10 cellular contexts compared by ENCODE assay signal in genomic region chr2:96146151-96146880, GRCh38. TPM values are rescaled to one million over a fixed set of nuclear protein-coding genes. Genes with fewer than 3 reads are reported as not detected.
A peak's percentile ranks its signal among the peaks of the same experiment; 100 is the strongest.
DNase-seq lines count a peak whose midpoint lies in the region; ATAC-seq and TF ChIP-seq lines count a peak whose summit lies in the region.
"Had no signal": no experiment of that assay in that cellular context is flagged by ENCODE, and none has a peak within 500 bp of the region (broad histone marks: within the 10 kb centered on the region; RNA-seq: fewer than 3 reads in every experiment).

No MANE protein-coding gene starts in this region.

- H3K27ac ChIP-seq in liver (ENCODE audit: low read depth in 1 of 2, low read length in 2 of 2) = peak overlapping the region; percentile 69 to 71
- H3K27ac ChIP-seq in mesenchymal stem cell (ENCODE audit: low read length, poor library complexity, severe bottlenecking) = no peak overlapping the region

- no peak for TF ChIP-seq RAD21 in liver (IDR thresholded peaks at IDR 0.05)

- H4K8ac ChIP-seq in mesenchymal stem cell (ENCODE audit: low read length) = no peak overlapping the region

- no peak overlapping the region for H2BK15ac ChIP-seq in mesenchymal stem cell (ENCODE audit: low read depth, poor library complexity, severe bottlenecking)

- H2AFZ ChIP-seq in mesenchymal stem cell (ENCODE audit: low read depth, low read length) = no peak overlapping the region

- DNase-seq in activated naive CD4-positive, alpha-beta T cell treated with Interleukin-2 at 50 U/mL for 16 hours = peak; percentile 93
- peak; percentile 85 for DNase-seq in stimulated activated CD8-positive, alpha-beta memory T cell treated with anti-CD3 and anti-CD28 coated beads, Interleukin-2, amount 100 ng/mL, for 48 hours (ENCODE audit: low read depth in 2 of 2)
- DNase-seq in NCI-H128 (lab: John Stamatoyannopoulos, UW; ENCODE audit: unreplicated experiment) (no peak), mesenchymal stem cell (no peak)

- H2BK12ac ChIP-seq in mesenchymal stem cell (ENCODE audit: low read length in 2 of 2) = no peak overlapping the region

- peak; percentile 31 for ATAC-seq in HG02763 (IDR thresholded peaks at IDR 0.05; ENCODE audit: unreplicated experiment)

- H3K4me3 ChIP-seq in liver (ENCODE audit: low read depth in 1 of 3, low read length in 3 of 3) (no peak overlapping the region), mesenchymal stem cell (ENCODE audit: insufficient read depth in 1 of 2, low read depth in 1 of 2, low read length in 2 of 2) (no peak overlapping the region)

- no peak overlapping the region for H3K4me2 ChIP-seq in mesenchymal stem cell (ENCODE audit: low read length, poor library complexity, severe bottlenecking)

- TF ChIP-seq POLR2A in GM15510 (IDR thresholded peaks at IDR 0.05; ENCODE audit: borderline replicate concordance, extremely low read depth, insufficient read length) = peak; percentile 66
- peak; percentile 62 for TF ChIP-seq POLR2A in Raji (IDR thresholded peaks at IDR 0.05; ENCODE audit: insufficient read depth, low read depth, low read length)

- TF ChIP-seq CTCF in liver (IDR thresholded peaks at IDR 0.05; ENCODE audit: low read depth, low read length, missing input control) = no peak

- H3K9ac ChIP-seq in liver (ENCODE audit: low read depth in 1 of 2, low read length in 2 of 2) (no peak overlapping the region), mesenchymal stem cell (ENCODE audit: low read length) (no peak overlapping the region)

- no peak overlapping the region for H3K4ac ChIP-seq in mesenchymal stem cell (ENCODE audit: low read depth in 1 of 2, low read length in 2 of 2)

- no peak overlapping the region for H3K14ac ChIP-seq in mesenchymal stem cell (ENCODE audit: low read length in 2 of 2)

- no peak overlapping the region for H2BK120ac ChIP-seq in mesenchymal stem cell (ENCODE audit: low read depth, low read length)

- H3K9me3 ChIP-seq in liver (ENCODE audit: control insufficient read depth in 4 of 4, low read length in 3 of 4) (no peaks in the 10 kb centered on the region), mesenchymal stem cell (ENCODE audit: control insufficient read depth, low read length) (no peaks in the 10 kb centered on the region)

- H3K36me3 ChIP-seq in liver (ENCODE audit: control insufficient read depth in 4 of 4, insufficient read depth in 3 of 4, low read depth in 1 of 4, low read length in 3 of 4) (no peaks in the 10 kb centered on the region), mesenchymal stem cell (ENCODE audit: control insufficient read depth in 1 of 2, insufficient read depth in 2 of 2, low read depth in 1 of 2, low read length in 2 of 2) (peaks cover 0 to 2% of the 10 kb centered on the region in 2 experiments)

- no peak overlapping the region for H2AK5ac ChIP-seq in mesenchymal stem cell (ENCODE audit: low read length, severe bottlenecking)

- H3K27me3 ChIP-seq in liver (ENCODE audit: control insufficient read depth in 4 of 4, insufficient read depth in 4 of 4, low read length in 3 of 4) (no peaks in the 10 kb centered on the region), mesenchymal stem cell (ENCODE audit: control insufficient read depth in 1 of 2, insufficient read depth in 1 of 2, low read length in 2 of 2) (peaks cover 16 to 24% of the 10 kb centered on the region in 2 experiments)

- H2BK5ac ChIP-seq in mesenchymal stem cell (ENCODE audit: low read depth, low read length, poor library complexity, severe bottlenecking) = no peak overlapping the region

- H4K91ac ChIP-seq in mesenchymal stem cell (ENCODE audit: low read length) = no peak overlapping the region

- H3K4me1 ChIP-seq in liver (ENCODE audit: control insufficient read depth in 4 of 4, insufficient read depth in 4 of 4, low read length in 3 of 4) = peaks cover 0 to 8% (median 5%) of the 10 kb centered on the region in 4 donors
- H3K4me1 ChIP-seq in mesenchymal stem cell (ENCODE audit: control insufficient read depth, insufficient read depth, low read depth, low read length) = peaks cover 29% of the 10 kb centered on the region

- H3K23ac ChIP-seq in mesenchymal stem cell (ENCODE audit: low read length in 2 of 2) = no peak overlapping the region

- no peaks in the 10 kb centered on the region for H3K79me1 ChIP-seq in mesenchymal stem cell (replicated peaks; ENCODE audit: low read length, poor library complexity, severe bottlenecking)

- WGBS in liver = 80% methylated on average over 20 of the region's 20 CpGs
- WGBS in mesenchymal stem cell = 86% methylated on average over 20 of the region's 20 CpGs

- no peak overlapping the region for H3K18ac ChIP-seq in mesenchymal stem cell (ENCODE audit: low read depth in 1 of 2, low read length in 2 of 2)

TF ChIP-seq in liver, 16 proteins besides CTCF, POLR2A, EP300 and RAD21:
- TF ChIP-seq HNF4A (conservative IDR thresholded peaks at IDR 0.05) = no peak

RNA-seq across cellular contexts. Expression of gene DUSP2, which starts 1.1 kb away (rescaled TPM):
- total RNA-seq in liver = 1 to 10 TPM; 1.6 to 2.8 TPM
- polyA plus RNA-seq in liver = 1 to 10 TPM in 1 of 2 donors, under 1 TPM in 1; 0.99 to 1.7 TPM
- polyA plus RNA-seq in mesenchymal stem cell (2013, experiment 1 of 2) = 0.08 TPM
- 0.11 TPM for polyA plus RNA-seq in mesenchymal stem cell (2013, experiment 2 of 2)

RNA-seq across cellular contexts. Expression of gene ASTL, which starts 8.0 kb away (rescaled TPM):
- not detected for total RNA-seq in liver
- not detected for polyA plus RNA-seq in liver
- polyA plus RNA-seq in mesenchymal stem cell (2013, experiment 1 of 2) = not detected
- not detected for polyA plus RNA-seq in mesenchymal stem cell (2013, experiment 2 of 2)
- total RNA-seq: LHCN-M2, neural crest cell had no signal

RNA-seq across cellular contexts. Expression of gene ADRA2B, which starts 29.9 kb away (rescaled TPM):
- total RNA-seq in liver = 1 to 10 TPM; 1.3 to 2.3 TPM
- polyA plus RNA-seq in liver = 1 to 10 TPM; 3.7 to 8.6 TPM
- polyA plus RNA-seq in mesenchymal stem cell (2013, experiment 1 of 2) = not detected
- polyA plus RNA-seq in mesenchymal stem cell (2013, experiment 2 of 2) = 0.01 TPM
- total RNA-seq: LHCN-M2 had no signal

Comparison
In these comparisons a context has a peak if more than half of its experiments do, and no peak if none do; other contexts are left out.
1. DNase-seq: peak in activated naive CD4-positive, alpha-beta T cell treated with Interleukin-2 at 50 U/mL for 16 hours (single experiment) and stimulated activated CD8-positive, alpha-beta memory T cell treated with anti-CD3 and anti-CD28 coated beads, Interleukin-2, amount 100 ng/mL, for 48 hours (2 of 2); none in NCI-H128 (single experiment) and mesenchymal stem cell (single experiment).